In genomic region chr4:67393699-67394281, GRCh38 we compare ENCODE assay signal across 9 cellular contexts.
DNase-seq lines count a peak whose midpoint lies in the region; ATAC-seq, FAIRE-seq and TF ChIP-seq lines count a peak whose summit lies in the region.
"Had no signal": no experiment of that assay in that cellular context is flagged by ENCODE, and none has a peak within 500 bp of the region (broad histone marks: within the 10 kb centered on the region; RNA-seq: fewer than 3 reads in every experiment).

No MANE protein-coding gene starts in this region.

- no peak overlapping the region for H3K4me2 ChIP-seq in GM23338
- no peak overlapping the region for H3K4me2 ChIP-seq in endothelial cell of umbilical vein (ENCODE audit: insufficient read depth, low read length)

- TF ChIP-seq POLR2A in endothelial cell of umbilical vein (IDR thresholded peaks at IDR 0.05; ENCODE audit: low read depth, low read length) (no peak), GM18505 (IDR thresholded peaks at IDR 0.05; ENCODE audit: borderline replicate concordance, extremely low read depth, insufficient read depth, insufficient read length) (no peak)

- H4K20me1 ChIP-seq in GM23338 (replicated peaks; ENCODE audit: insufficient read depth) (no peaks in the 10 kb centered on the region), endothelial cell of umbilical vein (replicated peaks; ENCODE audit: control insufficient read depth, extremely low read depth, insufficient read depth, low read length) (no peaks in the 10 kb centered on the region)

- H3K27me3 Mint-ChIP-seq in GM23338 (ENCODE audit: insufficient read depth, low read depth, poor library complexity), result no peaks in the 10 kb centered on the region

- CTCF ChIA-PET in endothelial cell of umbilical vein (lab: Charles Lee), result interaction anchor here (1.2 kb wide), 2 partner anchors 9 to 383 kb away, joined by 3 to 4 read pairs; no protein-coding TSS in a partner anchor

- POLR2A ChIA-PET in endothelial cell of umbilical vein (lab: Charles Lee), result no interaction called here

- peak; percentile 90 for FAIRE-seq in endothelial cell of umbilical vein (lab: Jason Lieb, UNC)
- peak; percentile 88 for FAIRE-seq in pancreas (lab: Jason Lieb, UNC)

- WGBS in pancreas, 2 donors, result 43 to 58% methylated on average over 3 of the region's 3 CpGs

- H3K79me2 ChIP-seq in GM23338 (replicated peaks; ENCODE audit: insufficient read depth), result no peaks in the 10 kb centered on the region
- no peaks in the 10 kb centered on the region for H3K79me2 ChIP-seq in endothelial cell of umbilical vein (ENCODE audit: control insufficient read depth, insufficient read depth, low read length)

- peak in 1 of 2 experiments; percentile 97; a peak in 3 of 4 replicates for TF ChIP-seq CTCF in GM23338 (conservative IDR thresholded peaks at IDR 0.05; ENCODE audit: low read depth in 2 of 2)
- TF ChIP-seq CTCF in endothelial cell of umbilical vein (IDR thresholded peaks at IDR 0.05; ENCODE audit: extremely low read depth in 1 of 2, insufficient read depth in 1 of 2, low read depth in 1 of 2, low read length in 2 of 2), result peak; percentile 45 to 46
- TF ChIP-seq CTCF in pancreas (IDR thresholded peaks at IDR 0.05), result peak; percentile 71 to 86 (median 78)

- H3K27ac ChIP-seq in GM23338 (ENCODE audit: low read depth) (no peak overlapping the region), endothelial cell of umbilical vein (ENCODE audit: insufficient read depth, low read depth, low read length) (no peak overlapping the region), pancreas (no peak overlapping the region)

- H3K27me3 ChIP-seq in GM23338 (ENCODE audit: insufficient read depth) (no peaks in the 10 kb centered on the region), endothelial cell of umbilical vein (ENCODE audit: control insufficient read depth in 2 of 2, insufficient read depth in 2 of 2, low read length in 2 of 2) (peaks cover 0 to 5% of the 10 kb centered on the region in 2 experiments), pancreas (peaks cover 0 to 8% (median 0%) of the 10 kb centered on the region in 4 donors)

- dilution Hi-C loops in endothelial cell of umbilical vein (cut with MboI; ENCODE audit: extremely low pct_ligation_motif_present, low sequenced_read_pairs), result no loop called here

- peak; percentile 2 to 67 (median 57) for DNase-seq in NCI-H1417 (lab: John Stamatoyannopoulos, UW)
- DNase-seq in NCI-H1417 treated with DMSO at 0.1 percent for 48 hours (lab: John Stamatoyannopoulos, UW), result no peak
- DNase-seq in GM23338 (ENCODE audit: low spot score), result peak; percentile 67
- DNase-seq in OCI-M2 (lab: John Stamatoyannopoulos, UW; ENCODE audit: unreplicated experiment), result peak; percentile 1
- DNase-seq in endothelial cell of umbilical vein (ENCODE audit: low read depth, low spot score), result peak; percentile 44
- no peak for DNase-seq in pancreas
- DNase-seq in activated naive CD4-positive, alpha-beta T cell treated with Interleukin-2 at 50 U/mL for 16 hours, result no peak

- intact Hi-C loops in endothelial cell of umbilical vein (cut with micrococcal nuclease) (no loop called here), pancreas (cut with DNase I) (no loop called here)

- no peak overlapping the region for H3K27ac Mint-ChIP-seq in GM23338

- H3K4me3 ChIP-seq in GM23338, result no peak overlapping the region
- no peak overlapping the region for H3K4me3 ChIP-seq in endothelial cell of umbilical vein (replicated peaks in 1 of 3; ENCODE audit: insufficient read depth in 1 of 3, low read depth in 1 of 3, low read length in 3 of 3)
- no peak overlapping the region for H3K4me3 ChIP-seq in pancreas

- H3K36me3 ChIP-seq in GM23338 (ENCODE audit: insufficient read depth) (no peaks in the 10 kb centered on the region), endothelial cell of umbilical vein (ENCODE audit: control insufficient read depth in 2 of 2, extremely low read depth in 1 of 2, insufficient read depth in 2 of 2, low read length in 2 of 2) (no peaks in the 10 kb centered on the region), pancreas (no peaks in the 10 kb centered on the region)

- H2AFZ ChIP-seq in GM23338 (no peak overlapping the region), endothelial cell of umbilical vein (ENCODE audit: low read depth, low read length) (no peak overlapping the region)

- no peak for ATAC-seq in GM23338
- ATAC-seq in pancreas, result peak in 1 of 4 donors; percentile 37
- no peak for ATAC-seq in GM18505 (IDR thresholded peaks at IDR 0.05; ENCODE audit: unreplicated experiment)

- no peaks in the 10 kb centered on the region for H3K9me3 Mint-ChIP-seq in GM23338
- H3K9me3 Mint-ChIP-seq: CD8-positive, alpha-beta memory T cell had no signal

- H3K9me3 ChIP-seq in endothelial cell of umbilical vein (replicated peaks; ENCODE audit: control insufficient read depth, insufficient read depth, low read length) (no peaks in the 10 kb centered on the region), pancreas (no peaks in the 10 kb centered on the region)

- H3K9me2 ChIP-seq in GM23338 (ENCODE audit: insufficient read depth), result no peaks in the 10 kb centered on the region

- no peaks in the 10 kb centered on the region for H3F3A ChIP-seq in GM23338 (replicated peaks; ENCODE audit: low read depth)

- H3K9me1 ChIP-seq in endothelial cell of umbilical vein (replicated peaks; ENCODE audit: control insufficient read depth, extremely low read depth, insufficient read depth, low read length), result no peaks in the 10 kb centered on the region

- peaks cover 11% of the 10 kb centered on the region for H3K4me1 ChIP-seq in GM23338 (ENCODE audit: insufficient read depth)
- no peaks in the 10 kb centered on the region for H3K4me1 ChIP-seq in endothelial cell of umbilical vein (ENCODE audit: control insufficient read depth, extremely low read depth, insufficient read depth, low read length)
- no peaks in the 10 kb centered on the region for H3K4me1 ChIP-seq in pancreas

- no peak overlapping the region for H3K4me3 Mint-ChIP-seq in GM23338
- H3K4me3 Mint-ChIP-seq: CD8-positive, alpha-beta memory T cell had no signal

- H3K9ac ChIP-seq in endothelial cell of umbilical vein (replicated peaks; ENCODE audit: extremely low read depth, insufficient read depth, low read length), result no peak overlapping the region

- H3K4me1 Mint-ChIP-seq in GM23338, result peaks cover 6% of the 10 kb centered on the region
- H3K4me1 Mint-ChIP-seq: CD8-positive, alpha-beta memory T cell had no signal

- no peaks in the 10 kb centered on the region for H3K36me3 Mint-ChIP-seq in GM23338 (ENCODE audit: low read depth)
- H3K36me3 Mint-ChIP-seq: CD8-positive, alpha-beta memory T cell had no signal

- no TSS peak for BruUV-seq in endothelial cell of umbilical vein (replicated peaks; lab: Mats Ljungman, UMichigan)

TF ChIP-seq in GM23338, 12 proteins besides CTCF, POLR2A, EP300 and RAD21 (continues in another document):
- TF ChIP-seq, protein P1, sequence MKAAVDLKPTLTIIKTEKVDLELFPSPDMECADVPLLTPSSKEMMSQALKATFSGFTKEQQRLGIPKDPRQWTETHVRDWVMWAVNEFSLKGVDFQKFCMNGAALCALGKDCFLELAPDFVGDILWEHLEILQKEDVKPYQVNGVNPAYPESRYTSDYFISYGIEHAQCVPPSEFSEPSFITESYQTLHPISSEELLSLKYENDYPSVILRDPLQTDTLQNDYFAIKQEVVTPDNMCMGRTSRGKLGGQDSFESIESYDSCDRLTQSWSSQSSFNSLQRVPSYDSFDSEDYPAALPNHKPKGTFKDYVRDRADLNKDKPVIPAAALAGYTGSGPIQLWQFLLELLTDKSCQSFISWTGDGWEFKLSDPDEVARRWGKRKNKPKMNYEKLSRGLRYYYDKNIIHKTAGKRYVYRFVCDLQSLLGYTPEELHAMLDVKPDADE (IDR thresholded peaks at IDR 0.05), result no peak
- TF ChIP-seq NANOG (IDR thresholded peaks at IDR 0.05; ENCODE audit: borderline replicate concordance) (no peak), POLR2AphosphoS5 (IDR thresholded peaks at IDR 0.05; ENCODE audit: low read depth) (no peak)

TF ChIP-seq in endothelial cell of umbilical vein, 7 proteins besides CTCF, POLR2A, EP300 and RAD21:
- no peak for TF ChIP-seq MYC (IDR thresholded peaks at IDR 0.05; ENCODE audit: low read depth, low read length)
- no peak for TF ChIP-seq FOS (IDR thresholded peaks at IDR 0.05; ENCODE audit: borderline replicate concordance, insufficient read depth, low read length)
- TF ChIP-seq POLR2AphosphoS5 (IDR thresholded peaks at IDR 0.05; ENCODE audit: insufficient read depth, low read depth, low read length), result no peak
- TF ChIP-seq, protein P2, sequence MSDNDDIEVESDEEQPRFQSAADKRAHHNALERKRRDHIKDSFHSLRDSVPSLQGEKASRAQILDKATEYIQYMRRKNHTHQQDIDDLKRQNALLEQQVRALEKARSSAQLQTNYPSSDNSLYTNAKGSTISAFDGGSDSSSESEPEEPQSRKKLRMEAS (IDR thresholded peaks at IDR 0.05; ENCODE audit: insufficient read depth, insufficient read length), result no peak
- TF ChIP-seq EZH2 (IDR thresholded peaks at IDR 0.05; ENCODE audit: borderline replicate concordance, low read depth, low read length, severe bottlenecking), result no peak
- no peak for TF ChIP-seq GATA2 (IDR thresholded peaks at IDR 0.05; ENCODE audit: insufficient read depth, insufficient read length, low read depth, low read length)
- TF ChIP-seq JUN (IDR thresholded peaks at IDR 0.05; ENCODE audit: borderline replicate concordance, insufficient read depth, insufficient read length, low read depth), result no peak
TF ChIP-seq in endothelial cell of umbilical vein: peak in this region for 0.

Comparison
In these comparisons a context has a peak if more than half of its experiments do, and no peak if none do; other contexts are left out.
1. DNase-seq: peak in NCI-H1417 (3 of 3), GM23338 (single experiment), OCI-M2 (single experiment) and endothelial cell of umbilical vein (single experiment); none in NCI-H1417 treated with DMSO at 0.1 percent for 48 hours (single experiment), pancreas (0 of 6) and activated naive CD4-positive, alpha-beta T cell treated with Interleukin-2 at 50 U/mL for 16 hours (single experiment).